Comparison of ENCODE assay signal across 8 cellular contexts in the genomic region with DNA sequence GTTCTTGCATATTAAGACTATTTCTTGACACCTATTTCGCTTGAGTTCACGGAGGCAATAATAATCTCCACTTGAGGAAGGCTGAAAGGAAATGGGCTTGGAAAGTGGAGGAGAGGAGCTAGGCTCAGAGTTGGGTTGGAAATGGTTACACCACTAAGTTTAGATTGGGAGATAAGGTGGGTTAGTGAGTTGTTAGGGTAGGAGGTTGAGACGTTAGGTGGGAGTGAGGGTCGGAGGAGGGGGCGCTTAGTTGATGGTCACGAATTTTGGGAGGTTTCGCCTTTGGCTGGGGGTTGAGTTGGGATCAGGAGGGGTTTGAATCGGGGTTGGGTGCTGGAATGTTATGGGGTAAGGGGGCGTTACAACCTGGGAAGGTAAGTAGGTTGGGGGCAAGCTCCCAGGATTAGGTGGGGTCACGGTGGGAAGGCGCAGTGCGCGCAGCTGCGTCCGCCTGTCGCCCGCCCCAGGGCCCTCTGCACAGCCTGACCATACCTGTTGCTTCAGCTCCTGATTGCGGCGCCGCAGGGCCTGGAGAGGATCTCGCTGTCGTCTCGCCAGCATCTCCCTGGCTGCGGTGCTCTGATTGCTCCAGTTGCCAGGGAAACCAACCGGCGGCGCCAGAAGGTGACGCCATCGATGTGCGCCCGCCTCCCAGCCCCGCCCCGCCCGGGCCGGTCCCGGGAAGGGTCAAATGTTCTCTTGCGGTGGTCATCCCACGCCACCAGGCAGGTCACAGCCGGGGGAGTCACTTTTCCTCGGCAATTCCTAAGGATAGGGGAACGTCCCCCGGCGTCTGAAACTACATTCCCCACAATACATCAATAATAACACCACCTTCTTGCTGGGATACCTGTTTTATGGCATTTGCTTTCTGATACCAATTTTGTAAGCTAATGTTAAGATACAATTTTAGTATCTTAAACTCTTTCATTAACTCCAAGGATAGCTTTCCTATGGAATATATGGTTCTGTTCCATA. TPM values are rescaled to one million over a fixed set of nuclear protein-coding genes. Genes with fewer than 3 reads are reported as not detected.
DNase-seq lines count a peak whose midpoint lies in the region; ATAC-seq and TF ChIP-seq lines count a peak whose summit lies in the region.

A gene (minus strand): TSS at position 606 of the 978 bp plus-strand sequence. CDS start 45 bp downstream, at position 561.

- TF ChIP-seq CTCF in Calu3 (IDR thresholded peaks at IDR 0.05; ENCODE audit: unreplicated experiment) (no peak), endodermal cell (conservative IDR thresholded peaks at IDR 0.05) (peak; percentile 8)

- H3K27me3 ChIP-seq in endodermal cell (ENCODE audit: control insufficient read depth, insufficient read depth, low read length, poor library complexity, severe bottlenecking): no peaks in the 10 kb centered on the region

- no peaks in the 10 kb centered on the region for H3K27me3 Mint-ChIP-seq in Calu3 (ENCODE audit: unreplicated experiment)
- peaks cover 4% of the 10 kb centered on the region for H3K27me3 Mint-ChIP-seq in endodermal cell (ENCODE audit: insufficient read depth)

- no TSS peak for BruUV-seq in Calu3 (replicated peaks; lab: Mats Ljungman, UMichigan)

- intact Hi-C loops in Calu3 (cut with micrococcal nuclease; ENCODE audit: unreplicated experiment): no loop called here

- no peaks in the 10 kb centered on the region for H3K4me1 ChIP-seq in endodermal cell (ENCODE audit: control insufficient read depth, insufficient read depth, low read length)

- H3K4me3 ChIP-seq in endodermal cell (ENCODE audit: low read length): peak within 1 kb of the TSS; percentile 97

- H3K4me1 Mint-ChIP-seq in Calu3 (ENCODE audit: low read depth, unreplicated experiment) (peaks cover 16% of the 10 kb centered on the region), endodermal cell (peaks cover 4% of the 10 kb centered on the region)

- H3K9me3 Mint-ChIP-seq in Calu3 (ENCODE audit: low read depth, unreplicated experiment) (no peaks in the 10 kb centered on the region), endodermal cell (no peaks in the 10 kb centered on the region)

- H3K4me3 Mint-ChIP-seq in Calu3 (ENCODE audit: low read depth, unreplicated experiment) (peak within 1 kb of the TSS; percentile 90), endodermal cell (peak within 1 kb of the TSS; percentile 86)

- peaks cover 9% of the 10 kb centered on the region for H3K36me3 ChIP-seq in endodermal cell (ENCODE audit: control insufficient read depth, insufficient read depth, low read length)

- H3K27ac Mint-ChIP-seq in Calu3 (ENCODE audit: unreplicated experiment) (peak within 1 kb of the TSS; percentile 93), endodermal cell (peak within 1 kb of the TSS; percentile 88)

- WGBS in endodermal cell (ENCODE audit: insufficient coverage in 1 of 2, insufficient read length in 1 of 2), 2 experiments: 0 to 5% methylated on average over 8 to 43 of the region's 43 CpGs

- H3K36me3 Mint-ChIP-seq in Calu3 (ENCODE audit: insufficient read depth, unreplicated experiment) (peaks cover 27% of the 10 kb centered on the region), endodermal cell (ENCODE audit: low read depth) (no peaks in the 10 kb centered on the region)

- CTCF ChIA-PET in Calu3 (lab: Charles Lee): no interaction called here

- no peak within 1 kb of the TSS for H3K27ac ChIP-seq in endodermal cell (ENCODE audit: low read depth, low read length)

- DNase-seq in Calu3 (peak; percentile 91), HS-5 (ENCODE audit: low read depth) (peak; percentile 38), NOMO-1 treated with DMSO at 0.1 percent for 48 hours (lab: John Stamatoyannopoulos, UW; ENCODE audit: unreplicated experiment) (peak; percentile 52), endodermal cell (peak; percentile 96), midbrain (lab: John Stamatoyannopoulos, UW) (peak; percentile 88)
- peak; percentile 54 for DNase-seq in activated CD8-positive, alpha-beta memory T cell treated with anti-CD3 and anti-CD28 coated beads, Interleukin-2, amount 50 U/mL, for 24 hours (ENCODE audit: extremely low read depth)
- DNase-seq in stimulated activated CD8-positive, alpha-beta memory T cell treated with anti-CD3 and anti-CD28 coated beads, Interleukin-15, amount 100 ng/mL, for 4 hours (ENCODE audit: low read depth in 2 of 2): peak; percentile 64 to 66

- peak within 1 kb of the TSS; percentile 87 for H3K9ac ChIP-seq in endodermal cell (ENCODE audit: extremely low read depth, low read length, poor library complexity, severe bottlenecking)

- H3K9me3 ChIP-seq in endodermal cell (ENCODE audit: control insufficient read depth, low read length): no peaks in the 10 kb centered on the region

- ATAC-seq in GM21367 (IDR thresholded peaks at IDR 0.05; ENCODE audit: unreplicated experiment): peak; percentile 93

RNA-seq across cellular contexts. Expression of the gene that starts here (rescaled TPM):
- total RNA-seq in Calu3 (2022): 6.4 and 7.3 TPM in 2 replicates
- total RNA-seq in endodermal cell: 10 to 100 TPM in 1 of 2 donors, 1 to 10 TPM in 1; 8.4 to 10.6 TPM
- 8.3 TPM for polyA plus RNA-seq in endodermal cell (2013, experiment 1 of 2)
- polyA plus RNA-seq in endodermal cell (2013, experiment 2 of 2): 9.4 TPM

Comparison
In these comparisons a context has a peak if more than half of its experiments do, and no peak if none do; other contexts are left out.
1. DNase-seq: peak in every context shown above with its lines; median percentile 96 in endodermal cell; 91 in Calu3; 88 in midbrain; 65 in stimulated activated CD8-positive, alpha-beta memory T cell treated with anti-CD3 and anti-CD28 coated beads, Interleukin-15, amount 100 ng/mL, for 4 hours; 54 in activated CD8-positive, alpha-beta memory T cell treated with anti-CD3 and anti-CD28 coated beads, Interleukin-2, amount 50 U/mL, for 24 hours; 52 in NOMO-1 treated with DMSO at 0.1 percent for 48 hours; 38 in HS-5.